ENCODE assay signal across 20 cellular contexts in the genomic region with DNA sequence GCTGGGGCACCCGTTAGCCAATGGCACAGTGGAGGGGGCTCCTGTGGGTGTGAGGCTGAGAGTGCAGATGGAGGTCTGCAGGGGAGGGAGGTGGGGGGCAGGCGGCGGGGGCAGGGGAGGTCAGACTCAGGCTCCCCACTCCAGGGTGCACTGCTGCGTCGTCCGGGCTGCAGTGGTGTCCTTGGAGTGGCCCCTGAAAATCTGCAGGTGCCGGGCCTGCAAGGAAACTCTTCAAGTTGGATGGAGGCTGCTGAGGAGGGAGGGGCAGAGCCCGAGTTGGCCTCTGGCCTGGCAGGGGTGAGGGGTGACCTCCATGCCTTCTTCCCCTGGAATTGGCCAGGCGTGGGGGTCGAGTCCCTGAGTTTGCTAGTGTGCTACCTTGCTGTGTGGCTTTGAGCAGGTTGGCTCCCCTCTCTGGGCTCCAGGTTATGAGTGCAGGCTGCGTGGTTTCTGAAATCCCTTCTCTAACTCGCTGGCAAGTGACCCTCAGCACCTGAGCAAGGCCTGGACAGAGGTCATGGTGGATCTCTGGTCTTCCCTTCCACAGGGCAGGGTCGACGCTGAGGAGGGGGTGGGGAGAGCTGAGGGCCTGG. TPM values are rescaled to one million over a fixed set of nuclear protein-coding genes. Genes with fewer than 3 reads are reported as not detected.
A peak's percentile ranks its signal among the peaks of the same experiment; 100 is the strongest.
DNase-seq lines count a peak whose midpoint lies in the region; ATAC-seq, FAIRE-seq and TF ChIP-seq lines count a peak whose summit lies in the region.
"Had no signal": no experiment of that assay in that cellular context is flagged by ENCODE, and none has a peak within 500 bp of the region (broad histone marks: within the 10 kb centered on the region; RNA-seq: fewer than 3 reads in every experiment).

No MANE protein-coding gene starts in this region.

- FAIRE-seq in H54 (lab: Jason Lieb, UNC): no peak
- FAIRE-seq: A204.1 had no signal

- peaks cover 36% of the 10 kb centered on the region for H3K4me1 Mint-ChIP-seq in mesothelial cell of epicardium
- peaks cover 29 to 52% of the 10 kb centered on the region in 2 donors for H3K4me1 Mint-ChIP-seq in stimulated activated naive B cell treated with anti-CD40 and anti-IgM and Interleukin-4, amounts not matched to agents 10 μg/mL and 1 μg/mL and 100 μg/mL, for 72 hours
- H3K4me1 Mint-ChIP-seq in activated naive CD8-positive, alpha-beta T cell treated with anti-CD3 and anti-CD28 coated beads for 36 hours: peaks cover 19% of the 10 kb centered on the region

- H3K36me3 ChIP-seq in cardiac muscle cell (no peaks in the 10 kb centered on the region), endocrine pancreas (ENCODE audit: control insufficient read depth, insufficient read depth, low read length) (no peaks in the 10 kb centered on the region), upper lobe of left lung (no peaks in the 10 kb centered on the region)
- H3K36me3 ChIP-seq: colonic mucosa, tibial artery had no signal

- no peak for TF ChIP-seq POLR2A in upper lobe of left lung (IDR thresholded peaks at IDR 0.05)
- no peak for TF ChIP-seq POLR2A in H54 (IDR thresholded peaks at IDR 0.05; ENCODE audit: low read depth, low read length)

- peak overlapping the region; percentile 12 for H3K27ac Mint-ChIP-seq in mesothelial cell of epicardium
- no peak overlapping the region for H3K27ac Mint-ChIP-seq in stimulated activated naive B cell treated with anti-CD40 and anti-IgM and Interleukin-4, amounts not matched to agents 10 μg/mL and 1 μg/mL and 100 μg/mL, for 72 hours
- H3K27ac Mint-ChIP-seq in activated naive CD8-positive, alpha-beta T cell treated with anti-CD3 and anti-CD28 coated beads for 36 hours: no peak overlapping the region
- H3K27ac Mint-ChIP-seq: activated CD8-positive, alpha-beta T cell treated with anti-CD3 and anti-CD28 coated beads, Interleukin-2, amount 10 ng/mL, durations not matched to agents 7 days and 5 days; activated T-helper 1 cell treated with anti-CD3 and anti-CD28 coated beads, Interleukin-12 subunit alpha, Interleukin-12 subunit beta, Interleukin-2, Interleukin-4 antibody, amounts not matched to agents 30 ng/mL and 10 ng/mL and 1 ng/mL, durations not matched to agents 14 hours and 24 hours and 36 hours; CD4-positive, CD25-positive, alpha-beta regulatory T cell had no signal

- TF ChIP-seq EP300 in upper lobe of left lung (IDR thresholded peaks at IDR 0.05): no peak

- H3K27ac ChIP-seq in cardiac muscle cell (peak overlapping the region; percentile 2), upper lobe of left lung (peak overlapping the region; percentile 59 to 74 (median 72))
- H3K27ac ChIP-seq: colonic mucosa, PC-9, tibial artery had no signal

- H3K4me3 ChIP-seq in cardiac muscle cell (peak overlapping the region; percentile 22), endocrine pancreas (ENCODE audit: control insufficient read depth, insufficient read depth, low read length) (no peak overlapping the region), upper lobe of left lung (peak overlapping the region in 3 of 4 donors; percentile 43 to 79 (median 44))
- H3K4me3 ChIP-seq: PC-9 had no signal

- no peak for ATAC-seq in upper lobe of left lung (ENCODE audit: low FRiP score in 2 of 2)
- ATAC-seq in stimulated activated naive B cell treated with anti-CD40 and anti-IgM and Interleukin-4, amounts not matched to agents 10 μg/mL and 1 μg/mL and 100 μg/mL, for 72 hours (replicated peaks): no peak
- ATAC-seq: activated CD8-positive, alpha-beta T cell treated with anti-CD3 and anti-CD28 coated beads, Interleukin-2, amount 10 ng/mL, durations not matched to agents 7 days and 5 days; esophagus mucosa had no signal

- no peaks in the 10 kb centered on the region for H3K36me3 Mint-ChIP-seq in mesothelial cell of epicardium
- peaks cover 0 to 7% of the 10 kb centered on the region in 2 donors for H3K36me3 Mint-ChIP-seq in stimulated activated naive B cell treated with anti-CD40 and anti-IgM and Interleukin-4, amounts not matched to agents 10 μg/mL and 1 μg/mL and 100 μg/mL, for 72 hours
- H3K36me3 Mint-ChIP-seq in activated naive CD8-positive, alpha-beta T cell treated with anti-CD3 and anti-CD28 coated beads for 36 hours: no peaks in the 10 kb centered on the region
- H3K36me3 Mint-ChIP-seq: CD4-positive, CD25-positive, alpha-beta regulatory T cell had no signal

- H3K4me1 ChIP-seq in cardiac muscle cell (ENCODE audit: low read depth) (peaks cover 48% of the 10 kb centered on the region), endocrine pancreas (ENCODE audit: control insufficient read depth, insufficient read depth, low read length) (no peaks in the 10 kb centered on the region), upper lobe of left lung (peaks cover 42 to 64% (median 48%) of the 10 kb centered on the region in 4 donors)

- no peaks in the 10 kb centered on the region for H3K27me3 ChIP-seq in cardiac muscle cell
- H3K27me3 ChIP-seq in endocrine pancreas (ENCODE audit: control insufficient read depth, insufficient read depth, low read length): no peaks in the 10 kb centered on the region
- H3K27me3 ChIP-seq in upper lobe of left lung: peaks cover 0 to 10% (median 0%) of the 10 kb centered on the region in 4 donors

- TF ChIP-seq CTCF in cardiac muscle cell (IDR thresholded peaks at IDR 0.05; ENCODE audit: low read depth, low read length): no peak
- no peak for TF ChIP-seq CTCF in mesothelial cell of epicardium (IDR thresholded peaks at IDR 0.05; ENCODE audit: unreplicated experiment)
- no peak for TF ChIP-seq CTCF in upper lobe of left lung (IDR thresholded peaks at IDR 0.05)

- no peaks in the 10 kb centered on the region for H3K27me3 Mint-ChIP-seq in mesothelial cell of epicardium (ENCODE audit: low read depth)
- peaks cover 38 to 79% of the 10 kb centered on the region in 2 donors for H3K27me3 Mint-ChIP-seq in stimulated activated naive B cell treated with anti-CD40 and anti-IgM and Interleukin-4, amounts not matched to agents 10 μg/mL and 1 μg/mL and 100 μg/mL, for 72 hours
- H3K27me3 Mint-ChIP-seq in activated naive CD8-positive, alpha-beta T cell treated with anti-CD3 and anti-CD28 coated beads for 36 hours: no peaks in the 10 kb centered on the region

- no peaks in the 10 kb centered on the region for H3K9me3 Mint-ChIP-seq in mesothelial cell of epicardium
- H3K9me3 Mint-ChIP-seq in stimulated activated naive B cell treated with anti-CD40 and anti-IgM and Interleukin-4, amounts not matched to agents 10 μg/mL and 1 μg/mL and 100 μg/mL, for 72 hours: no peaks in the 10 kb centered on the region
- H3K9me3 Mint-ChIP-seq in activated naive CD8-positive, alpha-beta T cell treated with anti-CD3 and anti-CD28 coated beads for 36 hours: no peaks in the 10 kb centered on the region
- H3K9me3 Mint-ChIP-seq: activated T-helper 1 cell treated with anti-CD3 and anti-CD28 coated beads, Interleukin-12 subunit alpha, Interleukin-12 subunit beta, Interleukin-2, Interleukin-4 antibody, amounts not matched to agents 30 ng/mL and 10 ng/mL and 1 ng/mL, durations not matched to agents 14 hours and 24 hours and 36 hours had no signal

- H3K4me3 Mint-ChIP-seq in mesothelial cell of epicardium: peak overlapping the region; percentile 48
- peak overlapping the region in 1 of 2 donors; percentile 19 for H3K4me3 Mint-ChIP-seq in stimulated activated naive B cell treated with anti-CD40 and anti-IgM and Interleukin-4, amounts not matched to agents 10 μg/mL and 1 μg/mL and 100 μg/mL, for 72 hours
- H3K4me3 Mint-ChIP-seq in activated naive CD8-positive, alpha-beta T cell treated with anti-CD3 and anti-CD28 coated beads for 36 hours: no peak overlapping the region
- H3K4me3 Mint-ChIP-seq: activated CD8-positive, alpha-beta T cell treated with anti-CD3 and anti-CD28 coated beads, Interleukin-2, amount 10 ng/mL, durations not matched to agents 7 days and 5 days; activated T-helper 1 cell treated with anti-CD3 and anti-CD28 coated beads, Interleukin-12 subunit alpha, Interleukin-12 subunit beta, Interleukin-2, Interleukin-4 antibody, amounts not matched to agents 30 ng/mL and 10 ng/mL and 1 ng/mL, durations not matched to agents 14 hours and 24 hours and 36 hours; CD4-positive, CD25-positive, alpha-beta regulatory T cell had no signal

- 17 to 49% methylated on average over 1 to 12 of the region's 14 CpGs for WGBS in upper lobe of left lung, 2 donors

- peak overlapping the region; percentile 54 for H3K9ac ChIP-seq in endocrine pancreas (ENCODE audit: control insufficient read depth, insufficient read depth, low read length)

- DNase-seq in cardiac muscle cell (ENCODE audit: low read depth in 1 of 2, low spot score in 1 of 2): no peak
- DNase-seq in cardiac septum (ENCODE audit: low spot score): no peak
- DNase-seq in mesothelial cell of epicardium (ENCODE audit: low spot score in 2 of 2, unreplicated experiment in 2 of 2): no peak
- DNase-seq in upper lobe of left lung: peak in 1 of 2 donors; percentile 56
- DNase-seq in H54 (ENCODE audit: insufficient read length, low spot score): no peak
- no peak for DNase-seq in stimulated activated naive B cell treated with anti-CD40 and anti-IgM and Interleukin-4, amounts not matched to agents 10 μg/mL and 1 μg/mL and 100 μg/mL, for 72 hours
- DNase-seq in activated naive CD8-positive, alpha-beta T cell treated with anti-CD3 and anti-CD28 coated beads for 36 hours: no peak
- DNase-seq: activated CD8-positive, alpha-beta T cell treated with anti-CD3 and anti-CD28 coated beads, Interleukin-2, amount 10 ng/mL, durations not matched to agents 7 days and 5 days; colonic mucosa; PC-9; stimulated activated CD8-positive, alpha-beta memory T cell treated with anti-CD3 and anti-CD28 coated beads, Interleukin-4, amount 100 ng/mL, for 48 hours; SW 1271; tibial artery had no signal

- H3K9me3 ChIP-seq in cardiac muscle cell (ENCODE audit: low read depth) (no peaks in the 10 kb centered on the region), endocrine pancreas (ENCODE audit: control insufficient read depth, low read length) (no peaks in the 10 kb centered on the region), upper lobe of left lung (no peaks in the 10 kb centered on the region)
- H3K9me3 ChIP-seq: colonic mucosa, tibial artery had no signal

- intact Hi-C loops in cardiac septum (cut with DNase I): no loop called here

RNA-seq across cellular contexts. Expression of a gene that starts 0.9 kb away (rescaled TPM):
- 27.2 and 38.3 TPM in 2 replicates for total RNA-seq in cardiac muscle cell
- polyA plus RNA-seq in cardiac muscle cell: 13.6 and 18.4 TPM in 2 replicates
- total RNA-seq in cardiac septum: 9.6 TPM
- total RNA-seq in mesothelial cell of epicardium: 6.2 to 7.0 TPM (median 6.5 TPM) in 3 replicates
- total RNA-seq in upper lobe of left lung: 10 to 100 TPM in 4 of 6 donors, 1 to 10 TPM in 2; 1.4 to 34.8 (median 19.2) TPM
- total RNA-seq in activated naive CD8-positive, alpha-beta T cell treated with anti-CD3 and anti-CD28 coated beads for 36 hours: under 1 TPM; 0.29 to 0.34 TPM
- total RNA-seq: activated CD8-positive, alpha-beta T cell treated with anti-CD3 and anti-CD28 coated beads, Interleukin-2, amount 10 ng/mL, durations not matched to agents 7 days and 5 days; activated T-helper 1 cell treated with anti-CD3 and anti-CD28 coated beads, Interleukin-12 subunit alpha, Interleukin-12 subunit beta, Interleukin-2, Interleukin-4 antibody, amounts not matched to agents 30 ng/mL and 10 ng/mL and 1 ng/mL, durations not matched to agents 14 hours and 24 hours and 36 hours; CD4-positive, CD25-positive, alpha-beta regulatory T cell; Daoy had no signal
- polyA plus RNA-seq: CD4-positive, CD25-positive, alpha-beta regulatory T cell had no signal

RNA-seq across cellular contexts. Expression of a gene that starts 10.6 kb away (rescaled TPM):
- total RNA-seq in cardiac muscle cell (not detected in 2 replicates), cardiac septum (not detected), mesothelial cell of epicardium (not detected in 3 replicates), upper lobe of left lung (not detected)
- not detected in 2 replicates for polyA plus RNA-seq in cardiac muscle cell
- total RNA-seq in activated naive CD8-positive, alpha-beta T cell treated with anti-CD3 and anti-CD28 coated beads for 36 hours: not detected
- total RNA-seq: activated CD8-positive, alpha-beta T cell treated with anti-CD3 and anti-CD28 coated beads, Interleukin-2, amount 10 ng/mL, durations not matched to agents 7 days and 5 days; activated T-helper 1 cell treated with anti-CD3 and anti-CD28 coated beads, Interleukin-12 subunit alpha, Interleukin-12 subunit beta, Interleukin-2, Interleukin-4 antibody, amounts not matched to agents 30 ng/mL and 10 ng/mL and 1 ng/mL, durations not matched to agents 14 hours and 24 hours and 36 hours; CD4-positive, CD25-positive, alpha-beta regulatory T cell; colonic mucosa; Daoy; esophagus mucosa; lung microvascular endothelial cell; PC-9 had no signal
- polyA plus RNA-seq: CD4-positive, CD25-positive, alpha-beta regulatory T cell had no signal

RNA-seq across cellular contexts. Expression of a gene that starts 56.5 kb away (rescaled TPM):
- 2.4 and 8.6 TPM in 2 replicates for total RNA-seq in cardiac muscle cell
- 3.9 and 8.6 TPM in 2 replicates for polyA plus RNA-seq in cardiac muscle cell
- total RNA-seq in cardiac septum: 3.6 TPM
- 8.2 to 9.0 TPM (median 8.2 TPM) in 3 replicates for total RNA-seq in mesothelial cell of epicardium
- total RNA-seq in upper lobe of left lung: 10 to 100 TPM in 2 of 6 donors, 1 to 10 TPM in 4; 5.2 to 17.2 (median 7.5) TPM
- total RNA-seq in activated naive CD8-positive, alpha-beta T cell treated with anti-CD3 and anti-CD28 coated beads for 36 hours: 1 to 10 TPM; 8.9 to 9.3 TPM
